In the genomic region with DNA sequence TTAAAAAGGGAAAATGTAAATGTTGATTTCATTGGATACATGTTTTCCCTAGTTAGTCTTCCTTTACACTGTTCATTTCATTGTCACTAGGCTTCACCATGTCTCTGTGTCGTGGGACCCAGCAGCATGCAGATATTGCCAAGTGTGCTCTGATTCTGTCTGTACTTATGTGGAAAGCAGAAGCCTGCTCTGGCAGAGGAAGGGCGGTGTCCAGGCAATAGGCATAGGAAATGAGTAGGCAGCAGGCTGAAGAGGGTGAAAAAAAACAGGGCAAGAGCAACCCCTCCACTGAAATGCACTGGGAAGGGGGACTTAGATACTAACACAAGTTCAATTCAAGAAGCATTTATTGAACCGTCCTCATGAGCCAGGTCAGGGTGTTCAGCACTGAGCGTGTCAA, we compare ENCODE assay signal across 9 cellular contexts.
DNase-seq lines count a peak whose midpoint lies in the region; ATAC-seq and TF ChIP-seq lines count a peak whose summit lies in the region.
"Had no signal": no experiment of that assay in that cellular context is flagged by ENCODE, and none has a peak within 500 bp of the region (broad histone marks: within the 10 kb centered on the region; RNA-seq: fewer than 3 reads in every experiment).

No MANE protein-coding gene starts in this region.

- no peak for DNase-seq in stimulated activated naive CD8-positive, alpha-beta T cell treated with anti-CD3 and anti-CD28 coated beads, Interleukin-15, amount 100 ng/mL, for 72 hours
- DNase-seq in mucosa of descending colon (no peak), NCI-H446 (lab: John Stamatoyannopoulos, UW) (no peak), uterus (no peak)

- TF ChIP-seq POLR2A in uterus (IDR thresholded peaks at IDR 0.05) = no peak

- peak overlapping the region; percentile 46 for H3K27ac Mint-ChIP-seq in stimulated activated naive CD8-positive, alpha-beta T cell treated with anti-CD3 and anti-CD28 coated beads, Interleukin-15, Interleukin-2, amounts not matched to agents 100 ng/mL and 50 ng/mL, for 24 hours
- no peak overlapping the region for H3K27ac Mint-ChIP-seq in stimulated activated naive CD8-positive, alpha-beta T cell treated with anti-CD3 and anti-CD28 coated beads, Interleukin-15, amount 100 ng/mL, for 72 hours
- peak overlapping the region in 2 of 5 experiments; percentile 27 to 81 for H3K27ac Mint-ChIP-seq in brain
- H3K27ac Mint-ChIP-seq: stimulated activated memory B cell treated with anti-CD40 and anti-IgM and Interleukin-4, amounts not matched to agents 10 μg/mL and 1 μg/mL and 100 μg/mL, for 72 hours had no signal

- H3K9me3 ChIP-seq in mucosa of descending colon = no peaks in the 10 kb centered on the region
- H3K9me3 ChIP-seq in uterus = no peaks in the 10 kb centered on the region

- H3K36me3 Mint-ChIP-seq in stimulated activated naive CD8-positive, alpha-beta T cell treated with anti-CD3 and anti-CD28 coated beads, Interleukin-15, Interleukin-2, amounts not matched to agents 100 ng/mL and 50 ng/mL, for 24 hours (ENCODE audit: low read depth) = no peaks in the 10 kb centered on the region
- no peaks in the 10 kb centered on the region for H3K36me3 Mint-ChIP-seq in brain
- H3K36me3 Mint-ChIP-seq: stimulated activated memory B cell treated with anti-CD40 and anti-IgM and Interleukin-4, amounts not matched to agents 10 μg/mL and 1 μg/mL and 100 μg/mL, for 72 hours had no signal

- H3K9me3 Mint-ChIP-seq in stimulated activated naive CD8-positive, alpha-beta T cell treated with anti-CD3 and anti-CD28 coated beads, Interleukin-15, Interleukin-2, amounts not matched to agents 100 ng/mL and 50 ng/mL, for 24 hours = no peaks in the 10 kb centered on the region
- peaks cover 0 to 5% of the 10 kb centered on the region in 2 donors for H3K9me3 Mint-ChIP-seq in stimulated activated naive CD8-positive, alpha-beta T cell treated with anti-CD3 and anti-CD28 coated beads, Interleukin-15, amount 100 ng/mL, for 72 hours
- H3K9me3 Mint-ChIP-seq in brain = peaks cover 2 to 18% (median 6%) of the 10 kb centered on the region in 5 experiments
- H3K9me3 Mint-ChIP-seq: stimulated activated memory B cell treated with anti-CD40 and anti-IgM and Interleukin-4, amounts not matched to agents 10 μg/mL and 1 μg/mL and 100 μg/mL, for 72 hours had no signal

- H3K36me3 ChIP-seq in mucosa of descending colon (ENCODE audit: low read depth) (no peaks in the 10 kb centered on the region), uterus (no peaks in the 10 kb centered on the region)

- TF ChIP-seq CTCF in brain (conservative IDR thresholded peaks at IDR 0.05) (no peak), mucosa of descending colon (IDR thresholded peaks at IDR 0.05) (no peak), uterus (IDR thresholded peaks at IDR 0.05) (no peak)

- intact Hi-C loops in mucosa of descending colon (cut with DNase I, micrococcal nuclease) = no loop called here
- intact Hi-C loops in uterus (cut with DNase I; ENCODE audit: low total_unique reads) = no loop called here

- no peak for ATAC-seq in stimulated activated naive CD8-positive, alpha-beta T cell treated with anti-CD3 and anti-CD28 coated beads, Interleukin-15, amount 100 ng/mL, for 72 hours
- peak; percentile 44 for ATAC-seq in mucosa of descending colon
- no peak for ATAC-seq in GM21528 (IDR thresholded peaks at IDR 0.05; ENCODE audit: low FRiP score, unreplicated experiment)
- no peak for ATAC-seq in GM19351 (IDR thresholded peaks at IDR 0.05; ENCODE audit: unreplicated experiment)
- ATAC-seq: stimulated activated memory B cell treated with anti-CD40 and anti-IgM and Interleukin-4, amounts not matched to agents 10 μg/mL and 1 μg/mL and 100 μg/mL, for 72 hours had no signal

- H3K27me3 ChIP-seq in uterus = no peaks in the 10 kb centered on the region

- no peak overlapping the region for H3K4me3 Mint-ChIP-seq in stimulated activated naive CD8-positive, alpha-beta T cell treated with anti-CD3 and anti-CD28 coated beads, Interleukin-15, Interleukin-2, amounts not matched to agents 100 ng/mL and 50 ng/mL, for 24 hours
- H3K4me3 Mint-ChIP-seq in stimulated activated naive CD8-positive, alpha-beta T cell treated with anti-CD3 and anti-CD28 coated beads, Interleukin-15, amount 100 ng/mL, for 72 hours = peak overlapping the region in 1 of 2 donors; percentile 26
- peak overlapping the region in 3 of 5 experiments; percentile 6 to 43 (median 11) for H3K4me3 Mint-ChIP-seq in brain
- H3K4me3 Mint-ChIP-seq: stimulated activated memory B cell treated with anti-CD40 and anti-IgM and Interleukin-4, amounts not matched to agents 10 μg/mL and 1 μg/mL and 100 μg/mL, for 72 hours had no signal

- H3K4me3 ChIP-seq in mucosa of descending colon (no peak overlapping the region), uterus (no peak overlapping the region)

- no peaks in the 10 kb centered on the region for H3K27me3 Mint-ChIP-seq in stimulated activated naive CD8-positive, alpha-beta T cell treated with anti-CD3 and anti-CD28 coated beads, Interleukin-15, Interleukin-2, amounts not matched to agents 100 ng/mL and 50 ng/mL, for 24 hours
- no peaks in the 10 kb centered on the region for H3K27me3 Mint-ChIP-seq in stimulated activated naive CD8-positive, alpha-beta T cell treated with anti-CD3 and anti-CD28 coated beads, Interleukin-15, amount 100 ng/mL, for 72 hours
- peaks cover 31% of the 10 kb centered on the region for H3K27me3 Mint-ChIP-seq in brain
- H3K27me3 Mint-ChIP-seq: stimulated activated memory B cell treated with anti-CD40 and anti-IgM and Interleukin-4, amounts not matched to agents 10 μg/mL and 1 μg/mL and 100 μg/mL, for 72 hours had no signal

- H3K27ac ChIP-seq in uterus = no peak overlapping the region

- H3K4me1 Mint-ChIP-seq in stimulated activated naive CD8-positive, alpha-beta T cell treated with anti-CD3 and anti-CD28 coated beads, Interleukin-15, Interleukin-2, amounts not matched to agents 100 ng/mL and 50 ng/mL, for 24 hours (ENCODE audit: low read depth) = peaks cover 3% of the 10 kb centered on the region
- peaks cover 11% of the 10 kb centered on the region for H3K4me1 Mint-ChIP-seq in stimulated activated naive CD8-positive, alpha-beta T cell treated with anti-CD3 and anti-CD28 coated beads, Interleukin-15, amount 100 ng/mL, for 72 hours
- peaks cover 8% of the 10 kb centered on the region for H3K4me1 Mint-ChIP-seq in brain

- H3K4me1 ChIP-seq in mucosa of descending colon (ENCODE audit: low read depth) (no peaks in the 10 kb centered on the region), uterus (no peaks in the 10 kb centered on the region)
